Comparison of ENCODE assay signal across 17 cellular contexts in the genomic region with DNA sequence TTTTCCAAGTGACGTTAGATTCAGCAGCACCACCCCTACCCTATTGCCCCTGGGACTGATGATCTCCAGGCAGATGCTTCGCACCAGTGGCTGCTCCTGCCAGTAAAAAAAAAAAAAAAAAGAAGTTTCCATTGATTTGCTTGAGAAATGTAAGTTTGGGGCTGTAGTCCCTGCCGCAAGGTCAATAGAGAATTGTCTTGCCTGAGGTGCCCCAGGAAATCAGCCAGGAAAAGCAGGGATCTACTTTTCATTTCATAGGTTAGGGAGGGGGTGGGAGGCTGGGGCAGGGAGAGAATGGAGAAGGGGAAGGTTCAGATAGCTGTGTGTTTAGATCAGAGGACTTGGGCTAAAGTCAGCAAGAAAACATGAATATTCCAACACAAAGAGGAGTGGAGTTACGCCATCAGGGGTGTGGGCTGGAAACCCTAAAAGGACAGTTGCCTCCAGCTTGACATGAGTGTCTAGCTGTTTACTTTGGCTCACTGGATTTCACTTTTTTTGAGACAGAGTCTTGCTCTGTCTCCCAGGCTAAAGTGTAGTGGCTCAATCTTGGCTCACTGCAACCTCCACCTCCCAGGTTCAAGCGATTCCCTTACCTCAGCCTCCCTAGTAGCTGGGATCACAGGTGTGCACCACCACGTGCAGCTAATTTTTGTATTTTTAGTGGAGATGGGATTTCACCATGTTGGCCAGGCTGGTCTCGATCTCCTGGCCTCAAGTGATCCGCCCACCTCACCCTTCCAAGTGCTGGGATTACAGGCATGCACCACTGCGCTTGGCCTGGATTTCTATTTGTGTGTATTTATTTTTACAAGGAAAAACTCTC.
DNase-seq lines count a peak whose midpoint lies in the region; ATAC-seq and TF ChIP-seq lines count a peak whose summit lies in the region.
"Had no signal": no experiment of that assay in that cellular context is flagged by ENCODE, and none has a peak within 500 bp of the region (broad histone marks: within the 10 kb centered on the region; RNA-seq: fewer than 3 reads in every experiment).

No MANE protein-coding gene starts in this region.

- H3K27ac ChIP-seq in liver (ENCODE audit: low read depth in 1 of 2, low read length in 2 of 2): no peak overlapping the region
- H3K27ac ChIP-seq in subcutaneous abdominal adipose tissue (ENCODE audit: low read depth, low read length): peak overlapping the region; percentile 78
- H3K27ac ChIP-seq: Peyer's patch had no signal

- peaks cover 2% of the 10 kb centered on the region for H3K9me3 Mint-ChIP-seq in stimulated activated memory B cell treated with anti-CD40 and anti-IgM and Interleukin-4, amounts not matched to agents 10 μg/mL and 1 μg/mL and 100 μg/mL, for 72 hours

- H3K4me1 ChIP-seq in liver (ENCODE audit: control insufficient read depth in 4 of 4, insufficient read depth in 4 of 4, low read length in 3 of 4): peaks cover 0 to 3% (median 0%) of the 10 kb centered on the region in 4 donors
- H3K4me1 ChIP-seq in subcutaneous abdominal adipose tissue (ENCODE audit: control insufficient read depth in 5 of 5, insufficient read depth in 5 of 5, low read length in 5 of 5): peaks cover 8 to 60% (median 37%) of the 10 kb centered on the region in 5 donors
- H3K4me1 ChIP-seq: Peyer's patch had no signal

- no peak overlapping the region for H3K4me3 Mint-ChIP-seq in stimulated activated memory B cell treated with anti-CD40 and anti-IgM and Interleukin-4, amounts not matched to agents 10 μg/mL and 1 μg/mL and 100 μg/mL, for 72 hours
- H3K4me3 Mint-ChIP-seq: activated naive CD4-positive, alpha-beta T cell treated with anti-CD3 and anti-CD28 coated beads for 36 hours; brain; WTC11 had no signal

- peak in 1 of 2 donors; percentile 63 for TF ChIP-seq RAD21 in liver (IDR thresholded peaks at IDR 0.05)

- TF ChIP-seq CTCF in liver (IDR thresholded peaks at IDR 0.05; ENCODE audit: low read depth, low read length, missing input control): no peak

- no peak for ATAC-seq in stimulated activated memory B cell treated with anti-CD40 and anti-IgM and Interleukin-4, amounts not matched to agents 10 μg/mL and 1 μg/mL and 100 μg/mL, for 72 hours
- ATAC-seq: WTC11 had no signal

- no peaks in the 10 kb centered on the region for H3K9me3 ChIP-seq in liver (ENCODE audit: control insufficient read depth in 4 of 4, low read length in 3 of 4)
- H3K9me3 ChIP-seq in subcutaneous abdominal adipose tissue (ENCODE audit: control insufficient read depth in 5 of 5, low read length in 5 of 5): no peaks in the 10 kb centered on the region
- H3K9me3 ChIP-seq: Peyer's patch had no signal

- peak; percentile 21 for DNase-seq in EL
- DNase-seq in fibroblast of gingiva (ENCODE audit: low read depth): peak; percentile 84
- DNase-seq in activated T-cell treated with anti-CD3 and anti-CD28 coated beads for 4 hours: no peak
- DNase-seq in NCI-H748 treated with DMSO at 0.1 percent for 48 hours (lab: John Stamatoyannopoulos, UW): no peak
- DNase-seq in activated effector memory CD4-positive, alpha-beta T cell treated with Interleukin-2 at 50 U/mL for 16 hours: no peak
- DNase-seq: activated naive CD4-positive, alpha-beta T cell treated with anti-CD3 and anti-CD28 coated beads for 36 hours; effector CD4-positive, alpha-beta T cell; NCI-H1930; NCI-H69; SW 1271 had no signal

- H3K4me3 ChIP-seq in liver (ENCODE audit: low read depth in 1 of 3, low read length in 3 of 3): no peak overlapping the region
- peak overlapping the region in 1 of 5 donors; percentile 20 for H3K4me3 ChIP-seq in subcutaneous abdominal adipose tissue (ENCODE audit: low read depth in 1 of 5, low read length in 5 of 5)
- H3K4me3 ChIP-seq: Peyer's patch had no signal

- no peaks in the 10 kb centered on the region for H3K36me3 ChIP-seq in liver (ENCODE audit: control insufficient read depth in 4 of 4, insufficient read depth in 3 of 4, low read depth in 1 of 4, low read length in 3 of 4)
- H3K36me3 ChIP-seq in subcutaneous abdominal adipose tissue (ENCODE audit: control insufficient read depth in 5 of 5, insufficient read depth in 5 of 5, low read length in 5 of 5): no peaks in the 10 kb centered on the region
- H3K36me3 ChIP-seq: Peyer's patch had no signal

- no peak overlapping the region for H3K27ac Mint-ChIP-seq in stimulated activated memory B cell treated with anti-CD40 and anti-IgM and Interleukin-4, amounts not matched to agents 10 μg/mL and 1 μg/mL and 100 μg/mL, for 72 hours
- H3K27ac Mint-ChIP-seq: progenitor cell of endocrine pancreas, WTC11 had no signal

- H3K27me3 ChIP-seq in liver (ENCODE audit: control insufficient read depth in 4 of 4, insufficient read depth in 4 of 4, low read length in 3 of 4) (no peaks in the 10 kb centered on the region), subcutaneous abdominal adipose tissue (ENCODE audit: control insufficient read depth in 5 of 5, insufficient read depth in 4 of 5, low read length in 5 of 5) (no peaks in the 10 kb centered on the region)
- H3K27me3 ChIP-seq: Peyer's patch had no signal

- peaks cover 39% of the 10 kb centered on the region for H3K27me3 Mint-ChIP-seq in stimulated activated memory B cell treated with anti-CD40 and anti-IgM and Interleukin-4, amounts not matched to agents 10 μg/mL and 1 μg/mL and 100 μg/mL, for 72 hours
- H3K27me3 Mint-ChIP-seq: progenitor cell of endocrine pancreas had no signal

- H3K36me3 Mint-ChIP-seq in stimulated activated memory B cell treated with anti-CD40 and anti-IgM and Interleukin-4, amounts not matched to agents 10 μg/mL and 1 μg/mL and 100 μg/mL, for 72 hours: no peaks in the 10 kb centered on the region
- H3K36me3 Mint-ChIP-seq: brain, WTC11 had no signal

- 84% methylated on average over 9 of the region's 9 CpGs for WGBS in liver

- H3K9ac ChIP-seq in liver (ENCODE audit: low read depth in 1 of 2, low read length in 2 of 2) (no peak overlapping the region), subcutaneous abdominal adipose tissue (ENCODE audit: low read length in 5 of 5) (no peak overlapping the region)

- peaks cover 25% of the 10 kb centered on the region for H3K4me1 Mint-ChIP-seq in stimulated activated memory B cell treated with anti-CD40 and anti-IgM and Interleukin-4, amounts not matched to agents 10 μg/mL and 1 μg/mL and 100 μg/mL, for 72 hours
- H3K4me1 Mint-ChIP-seq: brain, WTC11 had no signal

TF ChIP-seq in liver, 16 proteins besides CTCF, POLR2A, EP300 and RAD21:
- peak; percentile 16 to 94 for TF ChIP-seq RXRA (IDR thresholded peaks at IDR 0.05)
- peak; percentile 94 for TF ChIP-seq SP1 (IDR thresholded peaks at IDR 0.05)
- no peak for TF ChIP-seq GABPA (IDR thresholded peaks at IDR 0.05 in 1 of 2, conservative IDR thresholded peaks at IDR 0.05 in 1 of 2)
- peak in 1 of 2 donors; percentile 69 for TF ChIP-seq JUND (IDR thresholded peaks at IDR 0.05)
- no peak for TF ChIP-seq TAF1 (conservative IDR thresholded peaks at IDR 0.05)
- TF ChIP-seq, protein P1, sequence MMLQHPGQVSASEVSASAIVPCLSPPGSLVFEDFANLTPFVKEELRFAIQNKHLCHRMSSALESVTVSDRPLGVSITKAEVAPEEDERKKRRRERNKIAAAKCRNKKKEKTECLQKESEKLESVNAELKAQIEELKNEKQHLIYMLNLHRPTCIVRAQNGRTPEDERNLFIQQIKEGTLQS (IDR thresholded peaks at IDR 0.05): no peak
- TF ChIP-seq EGR1 (IDR thresholded peaks at IDR 0.05; ENCODE audit: low read depth in 2 of 2): peak in 1 of 2 donors; percentile 52
- peak; percentile 59 for TF ChIP-seq NR2F2 (IDR thresholded peaks at IDR 0.05)
- no peak for TF ChIP-seq FOXA1 (IDR thresholded peaks at IDR 0.05)
- TF ChIP-seq HNF4A (conservative IDR thresholded peaks at IDR 0.05): peak; percentile 7 to 83

Comparison
In these comparisons a context has a peak if more than half of its experiments do, and no peak if none do; other contexts are left out.
1. DNase-seq: peak in EL (single experiment) and fibroblast of gingiva (single experiment); none in activated T-cell treated with anti-CD3 and anti-CD28 coated beads for 4 hours (single experiment), NCI-H748 treated with DMSO at 0.1 percent for 48 hours (single experiment) and activated effector memory CD4-positive, alpha-beta T cell treated with Interleukin-2 at 50 U/mL for 16 hours (single experiment).